In the genomic region with DNA sequence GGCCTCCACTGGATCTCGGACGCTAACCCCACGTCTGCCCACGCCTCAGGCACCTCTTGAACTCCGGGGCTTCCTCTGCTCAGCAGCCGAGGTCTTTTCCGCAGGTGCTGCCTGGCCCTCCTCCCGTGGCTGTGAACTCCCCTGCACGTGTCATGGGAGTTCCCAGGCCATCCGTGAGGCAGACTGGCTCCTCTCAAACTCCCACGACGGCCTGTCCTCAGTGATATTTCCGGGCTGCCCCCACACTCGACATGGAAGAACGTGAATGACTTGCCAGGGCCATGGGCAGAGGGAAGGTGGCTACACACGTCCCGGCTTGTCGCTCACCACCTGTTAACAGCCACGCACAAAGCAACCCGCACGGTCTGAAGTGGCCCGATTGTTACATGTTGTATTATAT, we compare ENCODE assay signal across 19 cellular contexts.
DNase-seq lines count a peak whose midpoint lies in the region; ATAC-seq, FAIRE-seq and TF ChIP-seq lines count a peak whose summit lies in the region.
"Had no signal": no experiment of that assay in that cellular context is flagged by ENCODE, and none has a peak within 500 bp of the region (broad histone marks: within the 10 kb centered on the region; RNA-seq: fewer than 3 reads in every experiment).

No MANE protein-coding gene starts in this region.

- H3K4me1 Mint-ChIP-seq in H9: peaks cover 10 to 14% of the 10 kb centered on the region in 2 experiments
- H3K4me1 Mint-ChIP-seq in neural progenitor cell: peaks cover 20% of the 10 kb centered on the region
- peaks cover 8% of the 10 kb centered on the region for H3K4me1 Mint-ChIP-seq in stimulated activated memory B cell treated with anti-CD40 and anti-IgM and Interleukin-4, amounts not matched to agents 10 μg/mL and 1 μg/mL and 100 μg/mL, for 72 hours
- H3K4me1 Mint-ChIP-seq in mesothelial cell of epicardium: peaks cover 3% of the 10 kb centered on the region

- no peak for TF ChIP-seq POLR2A in H1 (IDR thresholded peaks at IDR 0.05; ENCODE audit: control extremely low read depth in 1 of 2, low read depth in 2 of 2, low read length in 2 of 2)
- no peak for TF ChIP-seq POLR2A in gastroesophageal sphincter (IDR thresholded peaks at IDR 0.05)

- no peak for TF ChIP-seq EP300 in H1 (IDR thresholded peaks at IDR 0.05; ENCODE audit: borderline replicate concordance in 1 of 2, low read depth in 2 of 2, low read length in 2 of 2)
- no peak for TF ChIP-seq EP300 in gastroesophageal sphincter (IDR thresholded peaks at IDR 0.05)

- H2BK5ac ChIP-seq in H9 (ENCODE audit: insufficient read length, low read length) (no peak overlapping the region), H1 (ENCODE audit: low read depth, low read length) (no peak overlapping the region)

- H3K9me3 ChIP-seq in H9 (ENCODE audit: control insufficient read depth, low read depth, low read length) (no peaks in the 10 kb centered on the region), H1 (ENCODE audit: insufficient read depth in 2 of 2, low read depth in 1 of 2, low read length in 1 of 2) (no peaks in the 10 kb centered on the region), kidney (ENCODE audit: control insufficient read depth in 1 of 2, low read length in 2 of 2) (no peaks in the 10 kb centered on the region), neural progenitor cell (ENCODE audit: low read depth) (no peaks in the 10 kb centered on the region), gastroesophageal sphincter (peaks cover 0 to 16% (median 0%) of the 10 kb centered on the region in 3 donors)

- no peaks in the 10 kb centered on the region for H3F3A ChIP-seq in neural progenitor cell (ENCODE audit: low read depth)

- H3K23ac ChIP-seq in H9 (ENCODE audit: insufficient read length, low read depth, low read length) (no peak overlapping the region), H1 (ENCODE audit: insufficient read length) (no peak overlapping the region)

- no peak overlapping the region for H3T11ph ChIP-seq in H9 (ENCODE audit: low read length)

- no peak overlapping the region for H3K14ac ChIP-seq in H9 (ENCODE audit: insufficient read depth, low read length)
- no peak overlapping the region for H3K14ac ChIP-seq in H1 (ENCODE audit: insufficient read length)

- H4K20me1 ChIP-seq in H9 (ENCODE audit: control insufficient read depth, insufficient read depth, insufficient read length): peaks cover 4% of the 10 kb centered on the region
- H4K20me1 ChIP-seq in H1 (replicated peaks in 1 of 2; ENCODE audit: control insufficient read depth in 1 of 2, insufficient read depth in 2 of 2, low read length in 2 of 2): peaks cover 0 to 3% of the 10 kb centered on the region in 2 experiments
- no peaks in the 10 kb centered on the region for H4K20me1 ChIP-seq in neural progenitor cell (ENCODE audit: low read depth)

- no peak overlapping the region for H4K5ac ChIP-seq in H9 (ENCODE audit: insufficient read length, low read depth, low read length)
- H4K5ac ChIP-seq in H1 (ENCODE audit: insufficient read length, low read depth, low read length): no peak overlapping the region

- TF ChIP-seq CTCF in H9 (conservative IDR thresholded peaks at IDR 0.05): no peak
- TF ChIP-seq CTCF in H1 (IDR thresholded peaks at IDR 0.05; ENCODE audit: control extremely low read depth in 1 of 3, insufficient read depth in 1 of 3, low read depth in 1 of 3, low read length in 3 of 3): no peak
- no peak for TF ChIP-seq CTCF in kidney (IDR thresholded peaks at IDR 0.05; ENCODE audit: borderline replicate concordance, extremely low read depth, insufficient read depth)
- TF ChIP-seq CTCF in neural progenitor cell (IDR thresholded peaks at IDR 0.05): no peak
- TF ChIP-seq CTCF in GM20000 (IDR thresholded peaks at IDR 0.05; ENCODE audit: extremely low read depth, missing control alignments): no peak
- no peak for TF ChIP-seq CTCF in gastroesophageal sphincter (IDR thresholded peaks at IDR 0.05)
- TF ChIP-seq CTCF in mesothelial cell of epicardium (IDR thresholded peaks at IDR 0.05; ENCODE audit: unreplicated experiment): no peak

- no peak overlapping the region for H2AFZ ChIP-seq in H9 (ENCODE audit: low read length)
- H2AFZ ChIP-seq in H1 (ENCODE audit: low read length): no peak overlapping the region
- H2AFZ ChIP-seq in neural progenitor cell (replicated peaks): no peak overlapping the region
- H2AFZ ChIP-seq: GM23248 had no signal

- H3K36me3 Mint-ChIP-seq in H9 (ENCODE audit: insufficient read depth in 1 of 3, low read depth in 3 of 3) (no peaks in the 10 kb centered on the region; a peak in 2 of 7 replicates), neural progenitor cell (no peaks in the 10 kb centered on the region), mesothelial cell of epicardium (no peaks in the 10 kb centered on the region)
- no peaks in the 10 kb centered on the region for H3K36me3 Mint-ChIP-seq in stimulated activated memory B cell treated with anti-CD40 and anti-IgM and Interleukin-4, amounts not matched to agents 10 μg/mL and 1 μg/mL and 100 μg/mL, for 72 hours
- H3K36me3 Mint-ChIP-seq: CD8-positive, alpha-beta T cell had no signal

- H2AK5ac ChIP-seq in H9 (ENCODE audit: insufficient read length, low read length) (no peak overlapping the region), H1 (ENCODE audit: low read depth, low read length) (peak overlapping the region; percentile 75; the same call in 1 of the 2 replicates)

- H2BK15ac ChIP-seq in H9 (ENCODE audit: low read depth, low read length) (no peak overlapping the region), H1 (ENCODE audit: low read length) (no peak overlapping the region)

- no peaks in the 10 kb centered on the region for H3K27me3 ChIP-seq in H9 (ENCODE audit: insufficient read depth, low read length)
- no peaks in the 10 kb centered on the region for H3K27me3 ChIP-seq in H1 (replicated peaks in 1 of 4; ENCODE audit: control insufficient read depth in 3 of 4, extremely low read depth in 1 of 4, insufficient read depth in 3 of 4, low read length in 3 of 4)
- H3K27me3 ChIP-seq in neural progenitor cell: no peaks in the 10 kb centered on the region
- peaks cover 16% of the 10 kb centered on the region for H3K27me3 ChIP-seq in gastroesophageal sphincter
- H3K27me3 ChIP-seq: BLaER1 treated with 17β-estradiol and CSF1 and Interleukin-3, amounts not matched to agents 10 nM and 100 nM had no signal

- no peak overlapping the region for H3K27ac ChIP-seq in H9 (ENCODE audit: insufficient read length, low read depth, low read length)
- no peak overlapping the region for H3K27ac ChIP-seq in H1 (ENCODE audit: low read depth, low read length)
- no peak overlapping the region for H3K27ac ChIP-seq in kidney (ENCODE audit: low read depth in 2 of 2, low read length in 2 of 2)
- no peak overlapping the region for H3K27ac ChIP-seq in neural progenitor cell
- H3K27ac ChIP-seq in gastroesophageal sphincter: no peak overlapping the region
- H3K27ac ChIP-seq: BLaER1 treated with 17β-estradiol and CSF1 and Interleukin-3, amounts not matched to agents 10 nM and 100 nM; GM23248 had no signal

- H3K4ac ChIP-seq in H9 (ENCODE audit: low read depth, low read length): no peak overlapping the region
- no peak overlapping the region for H3K4ac ChIP-seq in H1 (replicated peaks; ENCODE audit: insufficient read length, low read depth, low read length)

- no peak overlapping the region for H2BK120ac ChIP-seq in H9 (ENCODE audit: low read depth, low read length, poor library complexity, severe bottlenecking)
- no peak overlapping the region for H2BK120ac ChIP-seq in H1 (replicated peaks; ENCODE audit: low read depth, low read length)

- H3K36me3 ChIP-seq in H1 (ENCODE audit: control insufficient read depth in 2 of 4, insufficient read depth in 4 of 4, low read length in 3 of 4): no peaks in the 10 kb centered on the region
- H3K36me3 ChIP-seq in kidney (ENCODE audit: control insufficient read depth in 1 of 2, insufficient read depth in 2 of 2, low read length in 2 of 2): no peaks in the 10 kb centered on the region
- no peaks in the 10 kb centered on the region for H3K36me3 ChIP-seq in neural progenitor cell
- no peaks in the 10 kb centered on the region for H3K36me3 ChIP-seq in gastroesophageal sphincter
- H3K36me3 ChIP-seq: BLaER1 treated with 17β-estradiol and CSF1 and Interleukin-3, amounts not matched to agents 10 nM and 100 nM had no signal

- no peak overlapping the region for H2BK12ac ChIP-seq in H9 (ENCODE audit: insufficient read length, low read depth, low read length)
- no peak overlapping the region for H2BK12ac ChIP-seq in H1 (ENCODE audit: low read depth, low read length)

- intact Hi-C loops in kidney (cut with DNase I): no loop called here

- H3K23me2 ChIP-seq in H9 (ENCODE audit: insufficient read length, low read depth, low read length, poor library complexity, severe bottlenecking): no peaks in the 10 kb centered on the region
- H3K23me2 ChIP-seq in H1 (ENCODE audit: low read depth, low read length): no peaks in the 10 kb centered on the region

- no peak overlapping the region for H3K4me3 ChIP-seq in H1 (ENCODE audit: extremely low read depth in 1 of 4, insufficient read depth in 2 of 4, low read depth in 3 of 4, low read length in 4 of 4)
- H3K4me3 ChIP-seq in kidney (ENCODE audit: low read length in 2 of 2): no peak overlapping the region
- no peak overlapping the region for H3K4me3 ChIP-seq in neural progenitor cell
- no peak overlapping the region for H3K4me3 ChIP-seq in gastroesophageal sphincter
- H3K4me3 ChIP-seq: BLaER1 treated with 17β-estradiol and CSF1 and Interleukin-3, amounts not matched to agents 10 nM and 100 nM; GM23248 had no signal

- H2BK20ac ChIP-seq in H9 (ENCODE audit: low read depth, low read length, poor library complexity, severe bottlenecking): no peak overlapping the region
- no peak overlapping the region for H2BK20ac ChIP-seq in H1 (ENCODE audit: low read length)

- H3K4me1 ChIP-seq in H9 (ENCODE audit: insufficient read depth, low read length) (peaks cover 2% of the 10 kb centered on the region; the same call in 1 of the 2 replicates), H1 (replicated peaks in 1 of 4; ENCODE audit: control insufficient read depth in 3 of 4, insufficient read depth in 4 of 4, low read length in 3 of 4) (peaks cover 3 to 7% (median 5%) of the 10 kb centered on the region in 4 experiments; a peak in 5 of 7 replicates), kidney (ENCODE audit: control insufficient read depth in 1 of 2, insufficient read depth in 1 of 2, low read depth in 1 of 2, low read length in 2 of 2) (no peaks in the 10 kb centered on the region), neural progenitor cell (peaks cover 12% of the 10 kb centered on the region), gastroesophageal sphincter (no peaks in the 10 kb centered on the region)

- FAIRE-seq in H1 (lab: Jason Lieb, UNC) (no peak), kidney (lab: Jason Lieb, UNC) (no peak)
- FAIRE-seq: H54, HepG2 had no signal

- H3K27me3 Mint-ChIP-seq in H9 (ENCODE audit: low read depth): no peaks in the 10 kb centered on the region; the same call in 1 of the 2 replicates
- H3K27me3 Mint-ChIP-seq in neural progenitor cell (ENCODE audit: insufficient read depth, low read depth): peaks cover 6% of the 10 kb centered on the region
- peaks cover 31% of the 10 kb centered on the region for H3K27me3 Mint-ChIP-seq in stimulated activated memory B cell treated with anti-CD40 and anti-IgM and Interleukin-4, amounts not matched to agents 10 μg/mL and 1 μg/mL and 100 μg/mL, for 72 hours
- H3K27me3 Mint-ChIP-seq in mesothelial cell of epicardium (ENCODE audit: low read depth): peaks cover 6% of the 10 kb centered on the region

- H3K18ac ChIP-seq in H9 (ENCODE audit: insufficient read length, low read depth, low read length): no peak overlapping the region
- no peak overlapping the region for H3K18ac ChIP-seq in H1 (ENCODE audit: extremely low read depth, low read length)

- peak overlapping the region in 2 of 3 experiments; percentile 55 to 81; a peak in 2 of 7 replicates for H3K27ac Mint-ChIP-seq in H9
- peak overlapping the region; percentile 72 for H3K27ac Mint-ChIP-seq in neural progenitor cell
- no peak overlapping the region for H3K27ac Mint-ChIP-seq in stimulated activated memory B cell treated with anti-CD40 and anti-IgM and Interleukin-4, amounts not matched to agents 10 μg/mL and 1 μg/mL and 100 μg/mL, for 72 hours
- H3K27ac Mint-ChIP-seq in mesothelial cell of epicardium: no peak overlapping the region
- H3K27ac Mint-ChIP-seq: B cell; CD8-positive, alpha-beta T cell; IgD-negative memory B cell had no signal

- no CpG with 5 or more reads among the region's 22 CpGs for WGBS in H9 (ENCODE audit: extremely low coverage, insufficient read length, low lambda C conversion rate)
- 95% methylated on average over 19 of the region's 22 CpGs; no CpG with 5 or more reads in 1 of the 2 experiments for WGBS in H1 (ENCODE audit: extremely low coverage in 1 of 2, insufficient coverage in 1 of 2, insufficient read length in 1 of 2, insufficient replicate concordance in 2 of 2, low coverage in 1 of 2, low lambda C conversion rate in 2 of 2, missing lambda C conversion rate in 1 of 2), 2 experiments
- WGBS in gastroesophageal sphincter (ENCODE audit: low coverage in 1 of 2), 2 donors: 73 to 87% methylated on average over 14 to 17 of the region's 22 CpGs

- H3K79me1 ChIP-seq in H9 (ENCODE audit: insufficient read depth, low read depth, low read length, poor library complexity, severe bottlenecking): no peaks in the 10 kb centered on the region
- H3K79me1 ChIP-seq in H1 (ENCODE audit: low read depth, low read length): no peaks in the 10 kb centered on the region

- ATAC-seq in stimulated activated memory B cell treated with anti-CD40 and anti-IgM and Interleukin-4, amounts not matched to agents 10 μg/mL and 1 μg/mL and 100 μg/mL, for 72 hours: no peak
- no peak for ATAC-seq in gastroesophageal sphincter
- ATAC-seq: CD8-positive, alpha-beta T cell; HepG2 had no signal

- H3K56ac ChIP-seq in H9 (ENCODE audit: insufficient read length, low read depth, low read length) (no peak overlapping the region), H1 (replicated peaks; ENCODE audit: insufficient read length, low read depth, low read length) (no peak overlapping the region)

- H4K8ac ChIP-seq in H9 (replicated peaks; ENCODE audit: insufficient read length, low read depth, low read length): no peak overlapping the region
- H4K8ac ChIP-seq in H1 (ENCODE audit: extremely low read depth, insufficient read depth, low read length): no peak overlapping the region

- H3K4me2 ChIP-seq in H9 (ENCODE audit: insufficient read depth, insufficient read length, low read length): no peak overlapping the region
- no peak overlapping the region for H3K4me2 ChIP-seq in H1 (ENCODE audit: insufficient read depth in 1 of 2, low read depth in 2 of 2, low read length in 2 of 2)
- no peak overlapping the region for H3K4me2 ChIP-seq in neural progenitor cell
- H3K4me2 ChIP-seq: BLaER1 treated with 17β-estradiol and CSF1 and Interleukin-3, amounts not matched to agents 10 nM and 100 nM had no signal

- CTCF ChIA-PET in H1 (lab: Charles Lee; ENCODE audit: partially characterized antibody): no interaction called here

- H4K91ac ChIP-seq in H9 (ENCODE audit: insufficient read length, low read depth, low read length): no peak overlapping the region
- H4K91ac ChIP-seq in H1 (replicated peaks; ENCODE audit: insufficient read length, low read length): no peak overlapping the region

- H3K9me3 Mint-ChIP-seq in H9: no peaks in the 10 kb centered on the region
- H3K9me3 Mint-ChIP-seq in neural progenitor cell: peaks cover 3% of the 10 kb centered on the region
- H3K9me3 Mint-ChIP-seq in stimulated activated memory B cell treated with anti-CD40 and anti-IgM and Interleukin-4, amounts not matched to agents 10 μg/mL and 1 μg/mL and 100 μg/mL, for 72 hours: no peaks in the 10 kb centered on the region
- H3K9me3 Mint-ChIP-seq in mesothelial cell of epicardium: no peaks in the 10 kb centered on the region
- H3K9me3 Mint-ChIP-seq: CD8-positive, alpha-beta T cell; IgD-negative memory B cell had no signal

- POLR2A ChIA-PET in H1 (lab: Charles Lee; ENCODE audit: partially characterized antibody): no interaction called here

- H3K9ac ChIP-seq in H9 (ENCODE audit: extremely low read depth, insufficient read length, low read length): no peak overlapping the region
- H3K9ac ChIP-seq in H1 (replicated peaks in 1 of 4; ENCODE audit: extremely low read depth in 1 of 4, low read depth in 3 of 4, low read length in 3 of 4): no peak overlapping the region
- H3K9ac ChIP-seq in kidney (ENCODE audit: low read length in 2 of 2): no peak overlapping the region
- H3K9ac ChIP-seq in neural progenitor cell: no peak overlapping the region
- H3K9ac ChIP-seq: BLaER1 treated with 17β-estradiol and CSF1 and Interleukin-3, amounts not matched to agents 10 nM and 100 nM; GM23248 had no signal

- no peak for DNase-seq in H9
- DNase-seq in H1 (ENCODE audit: low read depth in 1 of 2, low spot score in 2 of 2): no peak
- peak; percentile 62 for DNase-seq in kidney
- no peak for DNase-seq in neural progenitor cell (ENCODE audit: low spot score)
- DNase-seq in GM20000 (ENCODE audit: low spot score): no peak
- DNase-seq in mesothelial cell of epicardium (ENCODE audit: low spot score in 2 of 2, unreplicated experiment in 2 of 2): no peak
- DNase-seq: 8988T; Calu3; CD8-positive, alpha-beta T cell; DMS79 treated with DMSO at 0.1 percent for 48 hours; GF-D8; GM23248 had no signal

- TF ChIP-seq RAD21 in H1 (IDR thresholded peaks at IDR 0.05 in 1 of 2, conservative IDR thresholded peaks at IDR 0.05 in 1 of 2; ENCODE audit: low read depth in 2 of 2, low read length in 2 of 2): no peak

- H3K79me2 ChIP-seq in H9 (ENCODE audit: insufficient read depth, low read length): no peaks in the 10 kb centered on the region
- H3K79me2 ChIP-seq in H1 (ENCODE audit: control insufficient read depth in 1 of 2, insufficient read depth in 2 of 2, low read length in 2 of 2): no peaks in the 10 kb centered on the region
- no peaks in the 10 kb centered on the region for H3K79me2 ChIP-seq in neural progenitor cell (ENCODE audit: low read depth)

- H3K4me3 Mint-ChIP-seq in H9 (no peak overlapping the region), neural progenitor cell (no peak overlapping the region), mesothelial cell of epicardium (no peak overlapping the region)
- no peak overlapping the region for H3K4me3 Mint-ChIP-seq in stimulated activated memory B cell treated with anti-CD40 and anti-IgM and Interleukin-4, amounts not matched to agents 10 μg/mL and 1 μg/mL and 100 μg/mL, for 72 hours
- H3K4me3 Mint-ChIP-seq: B cell; CD8-positive, alpha-beta T cell; IgD-negative memory B cell had no signal

Comparison
In these comparisons a context has a peak if more than half of its experiments do, and no peak if none do; other contexts are left out.
1. H3K27ac Mint-ChIP-seq: peak in H9 (2 of 3) and neural progenitor cell (single experiment); none in stimulated activated memory B cell treated with anti-CD40 and anti-IgM and Interleukin-4, amounts not matched to agents 10 μg/mL and 1 μg/mL and 100 μg/mL, for 72 hours (single experiment) and mesothelial cell of epicardium (single experiment).